ENCODE assay signal across 8 cellular contexts in the genomic region with DNA sequence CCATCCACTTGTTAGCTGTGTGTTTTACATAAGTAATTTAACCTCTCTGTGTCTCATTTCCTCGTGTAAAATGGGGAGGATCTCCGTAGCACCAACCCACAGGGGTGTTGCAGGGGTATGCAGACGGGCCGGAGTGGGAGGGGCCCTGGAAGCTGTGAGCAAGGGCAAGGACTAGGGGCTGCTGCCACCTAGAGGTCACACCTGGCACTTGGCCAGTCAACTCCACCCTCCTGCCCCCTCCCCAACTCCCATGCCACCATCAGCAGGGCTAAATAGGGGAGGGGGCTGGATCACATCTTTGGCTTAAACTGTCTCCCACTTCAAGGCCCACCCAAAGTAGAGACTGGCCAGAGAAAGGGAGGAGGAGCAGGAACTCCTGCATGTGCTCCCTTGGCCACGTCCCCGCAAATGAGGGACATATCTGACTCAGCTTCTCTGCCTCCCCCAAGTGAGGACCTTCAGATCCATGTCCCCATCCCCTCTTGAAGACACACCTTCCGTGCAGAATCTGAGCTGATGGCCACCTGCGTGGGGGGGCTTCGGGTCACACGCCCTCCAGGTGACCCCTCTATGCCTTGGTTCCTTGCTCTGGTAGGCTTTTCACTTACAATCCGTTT. TPM values are rescaled to one million over a fixed set of nuclear protein-coding genes. Genes with fewer than 3 reads are reported as not detected.
DNase-seq lines count a peak whose midpoint lies in the region; ATAC-seq and TF ChIP-seq lines count a peak whose summit lies in the region.

No MANE protein-coding gene starts in this region.

- no peaks in the 10 kb centered on the region for H3K9me2 ChIP-seq in Loucy (replicated peaks; ENCODE audit: low read depth, low read length)

- ATAC-seq in gastrocnemius medialis (no peak), HG03571 (IDR thresholded peaks at IDR 0.05; ENCODE audit: unreplicated experiment) (no peak)

- DNase-seq in 8988T (peak; percentile 75), GM13977 (ENCODE audit: low spot score) (peak; percentile 95), T follicular helper cell (ENCODE audit: low read depth) (peak; percentile 66), left ventricle myocardium inferior (peak; percentile 79), gastrocnemius medialis (peak; percentile 41 to 64)
- DNase-seq in activated naive CD8-positive, alpha-beta T cell treated with anti-CD3 and anti-CD28 coated beads, Interleukin-2, amount 50 U/mL, for 16 hours (ENCODE audit: low read depth, low spot score), result peak; percentile 67

- peak overlapping the region; percentile 21 for H3K4me2 ChIP-seq in Loucy (ENCODE audit: low read depth, low read length, poor library complexity, severe bottlenecking)

- H3K79me2 ChIP-seq in Loucy (ENCODE audit: insufficient read depth, low read length), result peaks cover 2% of the 10 kb centered on the region; the same call in 1 of the 2 replicates

- H3K9ac ChIP-seq in Loucy (ENCODE audit: low read depth, low read length, poor library complexity, severe bottlenecking), result no peak overlapping the region

- TF ChIP-seq POLR2A in gastrocnemius medialis (IDR thresholded peaks at IDR 0.05), result no peak

- no peaks in the 10 kb centered on the region for H3K9me3 ChIP-seq in Loucy (ENCODE audit: insufficient read depth, low read depth, low read length)
- H3K9me3 ChIP-seq in left ventricle myocardium inferior (replicated peaks), result no peaks in the 10 kb centered on the region
- H3K9me3 ChIP-seq in gastrocnemius medialis, result no peaks in the 10 kb centered on the region

- in situ Hi-C loops in GM13977 (cut with MboI; ENCODE audit: low pct_unique_long_range_greater_than_20kb, low sequenced_read_pairs, unreplicated experiment), result loop anchor here (5.0 kb wide), 1 partner anchor 84 kb away; no protein-coding TSS in a partner anchor
- in situ Hi-C loops in gastrocnemius medialis (cut with MboI; ENCODE audit: low sequenced_read_pairs in 4 of 4), result no loop called here

- no peak overlapping the region for H2AFZ ChIP-seq in Loucy (ENCODE audit: low read length)

- H3K4me1 ChIP-seq in Loucy (ENCODE audit: insufficient read depth, low read length, poor library complexity, severe bottlenecking) (peaks cover 43% of the 10 kb centered on the region), left ventricle myocardium inferior (peaks cover 100% of the 10 kb centered on the region), gastrocnemius medialis (peaks cover 68 to 80% of the 10 kb centered on the region in 2 donors)

- 0 out of 2 replicates have a peak, but pooled peaks cover 3% of the 10 kb centered on the region for H3F3A ChIP-seq in Loucy (ENCODE audit: low read depth)

- TF ChIP-seq CTCF in GM13977 (IDR thresholded peaks at IDR 0.05; ENCODE audit: extremely low read depth, insufficient read depth, missing control alignments) (peak; percentile 89), Loucy (conservative IDR thresholded peaks at IDR 0.05; ENCODE audit: low read length) (peak; percentile 91), left ventricle myocardium inferior (IDR thresholded peaks at IDR 0.05; ENCODE audit: borderline replicate concordance) (peak; percentile 77), gastrocnemius medialis (IDR thresholded peaks at IDR 0.05 in 4 of 5, conservative IDR thresholded peaks at IDR 0.05 in 1 of 5) (peak; percentile 21 to 76 (median 61))

- H3K36me3 ChIP-seq in Loucy (ENCODE audit: insufficient read depth, low read length) (no peaks in the 10 kb centered on the region), left ventricle myocardium inferior (peaks cover 22% of the 10 kb centered on the region), gastrocnemius medialis (peaks cover 0 to 18% of the 10 kb centered on the region in 2 donors)

- H3K27ac ChIP-seq in left ventricle myocardium inferior (replicated peaks), result peak overlapping the region; percentile 99
- H3K27ac ChIP-seq in gastrocnemius medialis, result peak overlapping the region; percentile 98 to 100 (median 99)

- H3K27me3 ChIP-seq in Loucy (ENCODE audit: insufficient read depth, low read length, poor library complexity, severe bottlenecking) (no peaks in the 10 kb centered on the region), left ventricle myocardium inferior (ENCODE audit: low read depth) (no peaks in the 10 kb centered on the region), gastrocnemius medialis (no peaks in the 10 kb centered on the region)

- H3K4me3 ChIP-seq in Loucy (ENCODE audit: low read length, poor library complexity, severe bottlenecking) (no peak overlapping the region), left ventricle myocardium inferior (peak overlapping the region; percentile 72), gastrocnemius medialis (peak overlapping the region in 1 of 4 donors; percentile 70)

- no peaks in the 10 kb centered on the region for H4K20me1 ChIP-seq in Loucy (ENCODE audit: insufficient read depth, low read length, poor library complexity, severe bottlenecking)

- intact Hi-C loops in left ventricle myocardium inferior (cut with micrococcal nuclease), result no loop called here
- intact Hi-C loops in gastrocnemius medialis (cut with DNase I; ENCODE audit: low total_unique reads), result no loop called here

RNA-seq across cellular contexts. Expression of a gene that starts 2.6 kb away (rescaled TPM):
- 155 TPM for total RNA-seq in left ventricle myocardium inferior
- 10 to 100 TPM; 14.4 to 55.1 (median 20.5) TPM for total RNA-seq in gastrocnemius medialis

RNA-seq across cellular contexts. Expression of a gene that starts 12.7 kb away (rescaled TPM):
- total RNA-seq in left ventricle myocardium inferior (not detected), gastrocnemius medialis (10 to 100 TPM in 1 of 4 donors, not detected in 3; 12.1 TPM)

RNA-seq across cellular contexts. Expression of a gene that starts 14.7 kb away (rescaled TPM):
- total RNA-seq in left ventricle myocardium inferior (52.7 TPM), gastrocnemius medialis (10 to 100 TPM; 17.2 to 28.1 (median 17.7) TPM)

RNA-seq across cellular contexts. Expression of a gene that starts 19.9 kb away (rescaled TPM):
- 3.0 TPM for total RNA-seq in left ventricle myocardium inferior
- total RNA-seq in gastrocnemius medialis, result under 1 TPM; 0.02 to 0.12 (median 0.06) TPM

RNA-seq across cellular contexts. Expression of a gene that starts 30.4 kb away (rescaled TPM):
- total RNA-seq in left ventricle myocardium inferior (8.5 TPM), gastrocnemius medialis (1 to 10 TPM in 2 of 4 donors, under 1 TPM in 1, not detected in 1; 0.72 to 2.0 (median 1.4) TPM)
